11 cellular contexts compared by ENCODE assay signal in the genomic region with DNA sequence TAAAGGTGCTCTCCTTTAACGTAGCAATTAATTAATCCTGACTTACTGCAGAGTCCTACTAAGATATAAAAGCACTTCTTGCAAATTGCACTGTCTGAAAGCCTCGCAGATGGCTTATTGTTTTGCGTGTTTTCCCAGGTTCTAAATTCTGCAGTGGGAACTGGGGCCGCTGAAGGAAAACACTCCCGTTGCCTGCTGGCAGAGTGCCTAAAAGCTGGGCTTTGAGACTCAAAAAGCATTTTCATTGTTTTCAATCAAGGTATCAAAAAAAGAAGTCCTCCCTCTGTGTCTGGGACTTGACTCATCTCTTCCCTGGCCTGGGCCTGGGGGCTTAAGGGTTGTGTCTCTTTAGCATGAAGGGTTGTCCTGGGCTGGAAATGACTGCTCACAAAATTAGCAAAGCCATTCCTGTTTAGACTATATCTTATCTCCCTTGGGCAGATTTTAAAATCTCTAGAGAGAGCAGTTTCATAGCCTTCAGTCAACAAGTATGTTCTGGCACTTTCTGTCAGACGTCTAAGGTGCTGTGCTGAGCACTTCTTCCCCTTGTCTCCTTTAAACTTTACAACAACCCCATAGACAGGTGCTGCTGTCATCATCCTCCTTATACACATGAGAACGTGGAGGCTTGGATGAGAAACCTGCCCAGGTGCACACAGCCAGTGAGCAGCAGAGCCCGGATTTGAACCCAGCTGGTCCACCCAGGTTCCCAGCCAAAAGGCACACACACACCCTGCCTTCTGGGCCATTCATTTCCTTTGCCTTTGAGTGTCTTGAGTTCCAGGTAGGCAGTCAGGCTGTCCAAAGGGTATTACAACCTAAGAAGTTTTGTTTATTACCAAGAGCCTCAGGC. TPM values are rescaled to one million over a fixed set of nuclear protein-coding genes. Genes with fewer than 3 reads are reported as not detected.
A peak's percentile ranks its signal among the peaks of the same experiment; 100 is the strongest.
DNase-seq lines count a peak whose midpoint lies in the region; ATAC-seq and TF ChIP-seq lines count a peak whose summit lies in the region.
"Had no signal": no experiment of that assay in that cellular context is flagged by ENCODE, and none has a peak within 500 bp of the region (broad histone marks: within the 10 kb centered on the region; RNA-seq: fewer than 3 reads in every experiment).

No MANE protein-coding gene starts in this region.

- ATAC-seq in GM18517 (IDR thresholded peaks at IDR 0.05; ENCODE audit: unreplicated experiment) (no peak), HG03196 (IDR thresholded peaks at IDR 0.05; ENCODE audit: unreplicated experiment) (no peak)

- H3F3A ChIP-seq in smooth muscle cell (ENCODE audit: low read depth): no peaks in the 10 kb centered on the region

- H3K79me2 ChIP-seq in smooth muscle cell (ENCODE audit: low read depth): peaks cover 61% of the 10 kb centered on the region

- H3K4me3 ChIP-seq in fibroblast of the aortic adventitia (ENCODE audit: low read depth, low read length): no peak overlapping the region
- no peak overlapping the region for H3K4me3 ChIP-seq in smooth muscle cell

- H3K4me1 ChIP-seq in smooth muscle cell (ENCODE audit: low read depth): peaks cover 4% of the 10 kb centered on the region

- peak overlapping the region; percentile 45 for H3K27ac ChIP-seq in smooth muscle cell (ENCODE audit: low read depth)

- H3K36me3 ChIP-seq in smooth muscle cell (ENCODE audit: low read depth): no peaks in the 10 kb centered on the region

- H3K9ac ChIP-seq in smooth muscle cell (ENCODE audit: low read depth): no peak overlapping the region

- no peaks in the 10 kb centered on the region for H3K27me3 ChIP-seq in smooth muscle cell (ENCODE audit: low read depth)

- H4K20me1 ChIP-seq in smooth muscle cell (ENCODE audit: low read depth): peaks cover 96% of the 10 kb centered on the region

- DNase-seq in NCI-H146 (lab: John Stamatoyannopoulos, UW): peak; percentile 22
- DNase-seq in NCI-H146 treated with DMSO at 0.1 percent for 48 hours (lab: John Stamatoyannopoulos, UW; ENCODE audit: unreplicated experiment): no peak
- peak; percentile 57 for DNase-seq in RPMI8226
- DNase-seq in fibroblast of the aortic adventitia (ENCODE audit: low read depth): peak; percentile 57
- DNase-seq in smooth muscle cell (lab: John Stamatoyannopoulos, UW; ENCODE audit: unreplicated experiment): no peak
- DNase-seq in stimulated activated CD8-positive, alpha-beta memory T cell treated with anti-CD3 and anti-CD28 coated beads, Interleukin-4, amount 100 ng/mL, for 48 hours: no peak
- DNase-seq: activated B cell treated with CpG ODN at 0.5 μM for 24 hours; activated naive CD4-positive, alpha-beta T cell treated with anti-CD3 and anti-CD28 coated beads, Interleukin-2, amount 10 ng/mL, durations not matched to agents 7 days and 5 days; NCI-H1930 had no signal

- no peak for TF ChIP-seq CTCF in fibroblast of the aortic adventitia (IDR thresholded peaks at IDR 0.05; ENCODE audit: insufficient read depth, low read length)
- TF ChIP-seq CTCF in smooth muscle cell (IDR thresholded peaks at IDR 0.05; ENCODE audit: borderline replicate concordance, insufficient read depth, poor library complexity, severe bottlenecking): no peak

- no peaks in the 10 kb centered on the region for H3K9me3 ChIP-seq in smooth muscle cell (replicated peaks; ENCODE audit: low read depth)

- no peak overlapping the region for H2AFZ ChIP-seq in smooth muscle cell (ENCODE audit: low read depth)

- WGBS in smooth muscle cell (ENCODE audit: low lambda C conversion rate): 54% methylated on average over 8 of the region's 8 CpGs

- peak overlapping the region; percentile 31 for H3K4me2 ChIP-seq in smooth muscle cell

RNA-seq across cellular contexts. Expression of a gene that starts 31.1 kb away (rescaled TPM):
- 18.6 and 75.0 TPM in 2 replicates for total RNA-seq in fibroblast of the aortic adventitia (ENCODE audit: low replicate concordance)
- total RNA-seq in smooth muscle cell: 44.3 and 45.6 TPM in 2 replicates
- 36.8 and 43.1 TPM in 2 replicates for polyA plus RNA-seq in smooth muscle cell

Comparison
In these comparisons a context has a peak if more than half of its experiments do, and no peak if none do; other contexts are left out.
1. DNase-seq: peak in NCI-H146 (single experiment), RPMI8226 (single experiment) and fibroblast of the aortic adventitia (single experiment); none in NCI-H146 treated with DMSO at 0.1 percent for 48 hours (single experiment), smooth muscle cell (single experiment) and stimulated activated CD8-positive, alpha-beta memory T cell treated with anti-CD3 and anti-CD28 coated beads, Interleukin-4, amount 100 ng/mL, for 48 hours (single experiment).